Comparison of ENCODE assay signal across 11 cellular contexts in genomic region chr2:222290691-222291484, GRCh38. TPM values are rescaled to one million over a fixed set of nuclear protein-coding genes. Genes with fewer than 3 reads are reported as not detected.
A peak's percentile ranks its signal among the peaks of the same experiment; 100 is the strongest.
DNase-seq lines count a peak whose midpoint lies in the region; ATAC-seq, FAIRE-seq and TF ChIP-seq lines count a peak whose summit lies in the region.
"Had no signal": no experiment of that assay in that cellular context is flagged by ENCODE, and none has a peak within 500 bp of the region (broad histone marks: within the 10 kb centered on the region; RNA-seq: fewer than 3 reads in every experiment).

No MANE protein-coding gene starts in this region.

- no peak for FAIRE-seq in H54 (lab: Jason Lieb, UNC)
- no peak for FAIRE-seq in keratinocyte (lab: Jason Lieb, UNC)

- H3K27ac ChIP-seq in A673 (ENCODE audit: low read depth, low read length, poor library complexity, severe bottlenecking) (peak overlapping the region; percentile 78), keratinocyte (ENCODE audit: control insufficient read depth, insufficient read depth, low read length) (no peak overlapping the region), osteoblast (ENCODE audit: low read depth, low read length) (no peak overlapping the region)
- H3K27ac ChIP-seq: KMS-11, testis had no signal

- CTCF ChIA-PET in A673 (lab: Charles Lee), result no interaction called here

- H3K27ac Mint-ChIP-seq in activated naive CD4-positive, alpha-beta T cell treated with anti-CD3 and anti-CD28 coated beads, Interleukin-2, amount 50 U/mL, for 72 hours, result no peak overlapping the region

- H3K9me1 ChIP-seq in keratinocyte (ENCODE audit: control insufficient read depth, extremely low read depth, insufficient read depth, low read length), result no peaks in the 10 kb centered on the region

- no peak for ATAC-seq in HG02885 (IDR thresholded peaks at IDR 0.05; ENCODE audit: poor library complexity, unreplicated experiment)
- no peak for ATAC-seq in activated naive CD4-positive, alpha-beta T cell treated with anti-CD3 and anti-CD28 coated beads, Interleukin-2, amount 50 U/mL, for 72 hours

- POLR2A ChIA-PET in A673 (lab: Charles Lee; ENCODE audit: low non-redundant PET), result interaction anchor here (0.5 to 0.6 kb wide), 3 partner anchors 9 to 270 kb away, joined by 4 read pairs; no protein-coding TSS in a partner anchor

- peaks cover 0 to 8% of the 10 kb centered on the region in 2 donors for H3K9me3 Mint-ChIP-seq in activated naive CD4-positive, alpha-beta T cell treated with anti-CD3 and anti-CD28 coated beads, Interleukin-2, amount 50 U/mL, for 72 hours

- no peak for TF ChIP-seq POLR2A in H54 (IDR thresholded peaks at IDR 0.05; ENCODE audit: low read depth, low read length)

- H2AFZ ChIP-seq in keratinocyte (ENCODE audit: control insufficient read depth, low read length) (no peak overlapping the region), osteoblast (ENCODE audit: low read length) (no peak overlapping the region)

- peak overlapping the region; percentile 2 for H3K4me2 ChIP-seq in keratinocyte (ENCODE audit: control insufficient read depth, extremely low read depth, insufficient read depth, low read depth, low read length)
- H3K4me2 ChIP-seq in osteoblast (ENCODE audit: insufficient read depth, low read length), result no peak overlapping the region
- H3K4me2 ChIP-seq: KMS-11 had no signal

- H3K4me3 ChIP-seq in A673 (ENCODE audit: low read depth, low read length, poor library complexity, severe bottlenecking) (peak overlapping the region; percentile 48), WI38 (ENCODE audit: low read depth, low read length) (peak overlapping the region; percentile 15; the same call in 1 of the 2 replicates), keratinocyte (ENCODE audit: control insufficient read depth in 2 of 3, extremely low read depth in 1 of 3, insufficient read depth in 2 of 3, low read depth in 1 of 3, low read length in 3 of 3) (no peak overlapping the region), osteoblast (ENCODE audit: insufficient read depth, low read length) (no peak overlapping the region)
- H3K4me3 ChIP-seq: testis had no signal

- H4K20me1 ChIP-seq in keratinocyte (ENCODE audit: control insufficient read depth, extremely low read depth, insufficient read depth, low read length) (peaks cover 8% of the 10 kb centered on the region), osteoblast (ENCODE audit: insufficient read depth, low read length) (no peaks in the 10 kb centered on the region)

- H3K79me2 ChIP-seq in keratinocyte (ENCODE audit: control insufficient read depth, insufficient read depth, low read length), result no peaks in the 10 kb centered on the region
- no peaks in the 10 kb centered on the region for H3K79me2 ChIP-seq in osteoblast (ENCODE audit: insufficient read depth, low read length)

- peaks cover 20 to 41% of the 10 kb centered on the region in 2 donors for H3K36me3 Mint-ChIP-seq in activated naive CD4-positive, alpha-beta T cell treated with anti-CD3 and anti-CD28 coated beads, Interleukin-2, amount 50 U/mL, for 72 hours

- no peaks in the 10 kb centered on the region for H3K27me3 ChIP-seq in A673 (replicated peaks; ENCODE audit: insufficient read depth, low read depth, low read length, poor library complexity)
- peaks cover 92% of the 10 kb centered on the region for H3K27me3 ChIP-seq in keratinocyte (ENCODE audit: control insufficient read depth, extremely low read depth, insufficient read depth, low read length)
- H3K27me3 ChIP-seq in osteoblast (ENCODE audit: insufficient read depth, low read length), result peaks cover 58% of the 10 kb centered on the region
- H3K27me3 ChIP-seq: testis had no signal

- BruUV-seq in A673 (replicated peaks; lab: Mats Ljungman, UMichigan), result no TSS peak

- dilution Hi-C loops in keratinocyte (cut with MboI; ENCODE audit: extremely low pct_ligation_motif_present, low sequenced_read_pairs), result no loop called here

- peak; percentile 87 for DNase-seq in A673 (ENCODE audit: low spot score)
- peak; percentile 58 for DNase-seq in H54 (ENCODE audit: insufficient read length, low spot score)
- DNase-seq in keratinocyte (ENCODE audit: low read depth, low spot score), result no peak
- DNase-seq in HuH-7 (ENCODE audit: low spot score), result no peak
- no peak for DNase-seq in osteoblast (ENCODE audit: insufficient read length, low spot score, missing footprints)
- no peak for DNase-seq in activated naive CD4-positive, alpha-beta T cell treated with anti-CD3 and anti-CD28 coated beads, Interleukin-2, amount 50 U/mL, for 72 hours (ENCODE audit: low spot score in 2 of 2)
- DNase-seq: activated effector memory CD4-positive, alpha-beta T cell treated with anti-CD3 and anti-CD28 coated beads, Interleukin-2, amount 50 U/mL, for 16 hours; testis had no signal

- intact Hi-C loops in A673 (cut with micrococcal nuclease; ENCODE audit: unreplicated experiment), result loop anchor here (5.0 kb wide), 1 partner anchor 84 kb away; no protein-coding TSS in a partner anchor

- H3K9ac ChIP-seq in keratinocyte (ENCODE audit: control insufficient read depth, extremely low read depth, insufficient read depth, low read length), result no peak overlapping the region
- H3K9ac ChIP-seq: KMS-11 had no signal

- TF ChIP-seq CTCF in A673 (conservative IDR thresholded peaks at IDR 0.05; ENCODE audit: low read depth, low read length) (0 out of 2 replicates have a peak, but pooled peaks have one; percentile 22), WI38 (IDR thresholded peaks at IDR 0.05; ENCODE audit: low read depth, low read length) (no peak), keratinocyte (optimal IDR thresholded peaks at IDR 0.05 in 1 of 3, IDR thresholded peaks at IDR 0.05 in 1 of 3, conservative IDR thresholded peaks at IDR 0.05 in 1 of 3; ENCODE audit: extremely low read depth in 1 of 3, insufficient read depth in 2 of 3, low read length in 3 of 3) (no peak), osteoblast (IDR thresholded peaks at IDR 0.05; ENCODE audit: extremely low read depth, low read depth, low read length) (no peak)

- no peaks in the 10 kb centered on the region for H3K9me3 ChIP-seq in A673 (ENCODE audit: low read depth, low read length, poor library complexity, severe bottlenecking)
- no peaks in the 10 kb centered on the region for H3K9me3 ChIP-seq in keratinocyte (ENCODE audit: control insufficient read depth, low read depth, low read length)
- no peaks in the 10 kb centered on the region for H3K9me3 ChIP-seq in osteoblast (ENCODE audit: low read depth, low read length)
- H3K9me3 ChIP-seq: testis had no signal

- peaks cover 34% of the 10 kb centered on the region for H3K36me3 ChIP-seq in A673 (ENCODE audit: insufficient read depth, low read length, poor library complexity, severe bottlenecking)
- no peaks in the 10 kb centered on the region for H3K36me3 ChIP-seq in keratinocyte (ENCODE audit: control insufficient read depth in 2 of 2, extremely low read depth in 1 of 2, insufficient read depth in 2 of 2, low read length in 2 of 2)
- no peaks in the 10 kb centered on the region for H3K36me3 ChIP-seq in osteoblast (ENCODE audit: insufficient read depth, low read length)

- H3K4me1 ChIP-seq in A673 (ENCODE audit: insufficient read depth, low read length, poor library complexity, severe bottlenecking) (peaks cover 38% of the 10 kb centered on the region), keratinocyte (ENCODE audit: control insufficient read depth, extremely low read depth, insufficient read depth, low read length) (no peaks in the 10 kb centered on the region), osteoblast (ENCODE audit: insufficient read depth, low read length) (peaks cover 3% of the 10 kb centered on the region)
- H3K4me1 ChIP-seq: testis had no signal

RNA-seq across cellular contexts. Expression of gene PAX3, which starts 7.9 kb away (rescaled TPM):
- total RNA-seq in A673 (2021) (39.3 and 47.2 TPM in 2 replicates), osteoblast (under 0.01 TPM in 1 of 2 replicates, not detected in the other)
- not detected in 3 replicates for polyA plus RNA-seq in keratinocyte
- not detected for polyA plus RNA-seq in keratinocyte (2011; ENCODE audit: low read depth)
- polyA plus RNA-seq in keratinocyte (2011; cell fraction: cytosol; rRNA removed), result 0.02 TPM in 1 of 2 replicates, not detected in the other
- polyA plus RNA-seq in keratinocyte (2011; cell fraction: nucleus; rRNA removed), result not detected in 2 replicates
- not detected in 2 replicates for polyA plus RNA-seq in keratinocyte (2012; ENCODE audit: low replicate concordance)
- not detected in 3 replicates for polyA minus RNA-seq in keratinocyte
- polyA minus RNA-seq in keratinocyte (2011; cell fraction: cytosol; rRNA and poly(A)+ RNA removed), result not detected
- polyA minus RNA-seq in keratinocyte (2011; cell fraction: nucleus; rRNA and poly(A)+ RNA removed), result not detected in 2 replicates
- total RNA-seq in activated naive CD4-positive, alpha-beta T cell treated with anti-CD3 and anti-CD28 coated beads, Interleukin-2, amount 50 U/mL, for 72 hours, result not detected

Comparison
In these comparisons a context has a peak if more than half of its experiments do, and no peak if none do; other contexts are left out.
1. DNase-seq: peak in A673 (single experiment) and H54 (single experiment); none in keratinocyte (single experiment), HuH-7 (single experiment), osteoblast (single experiment) and activated naive CD4-positive, alpha-beta T cell treated with anti-CD3 and anti-CD28 coated beads, Interleukin-2, amount 50 U/mL, for 72 hours (0 of 2).
2. H3K4me3 ChIP-seq: peak in A673 (single experiment) and WI38 (single experiment); none in keratinocyte (0 of 3) and osteoblast (single experiment).
3. RNA of gene PAX3, which starts 7.9 kb away (total RNA-seq): 39.3 to 47.2 TPM in A673; under 0.01 TPM in osteoblast and not detected in activated naive CD4-positive, alpha-beta T cell treated with anti-CD3 and anti-CD28 coated beads, Interleukin-2, amount 50 U/mL, for 72 hours; every median in the first group is over 10 times any median in the second.